In the genomic region with DNA sequence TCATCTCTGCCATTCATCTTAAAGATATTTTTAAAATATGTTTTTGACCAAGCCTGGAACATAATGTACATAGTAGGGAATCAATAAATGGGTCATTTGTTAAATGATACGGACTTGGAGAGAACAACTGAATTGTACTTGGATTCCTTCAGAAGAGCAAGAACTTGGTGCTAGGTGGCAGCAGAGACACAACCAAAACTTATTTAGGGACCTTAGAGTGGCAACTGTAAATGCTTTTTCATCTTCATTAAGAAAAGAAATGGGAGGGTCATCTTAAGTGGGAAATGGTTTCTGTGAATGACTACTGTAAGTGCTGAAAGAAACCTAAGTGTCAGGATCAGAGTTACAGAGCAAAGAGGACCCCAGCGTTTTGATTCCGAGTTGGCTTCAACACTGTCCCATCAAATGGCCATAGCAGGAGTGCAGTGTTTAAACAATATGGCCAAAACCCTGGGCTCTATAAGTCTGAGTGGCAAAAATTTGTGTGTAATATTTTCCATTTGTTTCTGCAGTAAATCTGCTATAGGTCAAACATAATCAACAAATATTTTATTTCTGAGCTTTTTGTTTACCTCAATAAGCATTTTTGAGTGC, we compare ENCODE assay signal across 8 cellular contexts.
DNase-seq lines count a peak whose midpoint lies in the region; ATAC-seq, FAIRE-seq and TF ChIP-seq lines count a peak whose summit lies in the region.

No MANE protein-coding gene starts in this region.

- no peaks in the 10 kb centered on the region for H3K27me3 ChIP-seq in MG63

- H3K9me3 ChIP-seq in MG63 = no peaks in the 10 kb centered on the region

- H3K4me3 ChIP-seq in foreskin fibroblast (ENCODE audit: low read depth in 1 of 2, low read length in 2 of 2) (no peak overlapping the region), MG63 (no peak overlapping the region)

- CTCF ChIA-PET in activated CD4-positive, alpha-beta T cell treated with anti-CD3 and anti-CD28 coated beads, Interleukin-2, amount 10 ng/mL, durations not matched to agents 7 days and 5 days (lab: Charles Lee) = interaction anchor here (0.7 to 1.0 kb wide), 4 partner anchors 9 to 163 kb away, joined by 3 to 4 read pairs (median 3); no protein-coding TSS in a partner anchor

- peak; percentile 22 for DNase-seq in activated CD4-positive, alpha-beta T cell treated with anti-CD3 and anti-CD28 coated beads, Interleukin-2, amount 10 ng/mL, durations not matched to agents 7 days and 5 days
- no peak for DNase-seq in activated CD4-positive, alpha-beta T cell treated with anti-CD3 and anti-CD28 coated beads for 4 hours
- DNase-seq in RPMI7951 (ENCODE audit: low read depth) (peak; percentile 69), foreskin fibroblast (peak; percentile 56 to 79), progenitor cell of endocrine pancreas (ENCODE audit: low spot score, unreplicated experiment) (no peak), H54 (ENCODE audit: insufficient read length, low spot score) (no peak), MG63 (no peak)

- TF ChIP-seq POLR2A in H54 (IDR thresholded peaks at IDR 0.05; ENCODE audit: low read depth, low read length) = no peak

- H3K36me3 Mint-ChIP-seq in activated CD4-positive, alpha-beta T cell treated with anti-CD3 and anti-CD28 coated beads, Interleukin-2, amount 10 ng/mL, durations not matched to agents 7 days and 5 days (ENCODE audit: low read depth) = no peaks in the 10 kb centered on the region
- peaks cover 3% of the 10 kb centered on the region for H3K36me3 Mint-ChIP-seq in progenitor cell of endocrine pancreas (ENCODE audit: insufficient read depth)

- no peak for FAIRE-seq in H54 (lab: Jason Lieb, UNC)

- no peaks in the 10 kb centered on the region for H3K9me3 Mint-ChIP-seq in activated CD4-positive, alpha-beta T cell treated with anti-CD3 and anti-CD28 coated beads, Interleukin-2, amount 10 ng/mL, durations not matched to agents 7 days and 5 days
- no peaks in the 10 kb centered on the region for H3K9me3 Mint-ChIP-seq in progenitor cell of endocrine pancreas (ENCODE audit: low read depth)

- H3K27ac Mint-ChIP-seq in activated CD4-positive, alpha-beta T cell treated with anti-CD3 and anti-CD28 coated beads, Interleukin-2, amount 10 ng/mL, durations not matched to agents 7 days and 5 days = no peak overlapping the region
- H3K27ac Mint-ChIP-seq in progenitor cell of endocrine pancreas = no peak overlapping the region

- peaks cover 14% of the 10 kb centered on the region for H3K4me1 Mint-ChIP-seq in activated CD4-positive, alpha-beta T cell treated with anti-CD3 and anti-CD28 coated beads, Interleukin-2, amount 10 ng/mL, durations not matched to agents 7 days and 5 days
- peaks cover 26% of the 10 kb centered on the region for H3K4me1 Mint-ChIP-seq in progenitor cell of endocrine pancreas (ENCODE audit: low read depth)

- TF ChIP-seq CTCF in foreskin fibroblast (IDR thresholded peaks at IDR 0.05; ENCODE audit: low read depth, low read length) (peak; percentile 64), progenitor cell of endocrine pancreas (IDR thresholded peaks at IDR 0.05; ENCODE audit: unreplicated experiment) (peak; percentile 44)

- no peak overlapping the region for H3K4me3 Mint-ChIP-seq in activated CD4-positive, alpha-beta T cell treated with anti-CD3 and anti-CD28 coated beads, Interleukin-2, amount 10 ng/mL, durations not matched to agents 7 days and 5 days
- no peak overlapping the region for H3K4me3 Mint-ChIP-seq in progenitor cell of endocrine pancreas (ENCODE audit: low read depth)

- peaks cover 3% of the 10 kb centered on the region for H3K27me3 Mint-ChIP-seq in activated CD4-positive, alpha-beta T cell treated with anti-CD3 and anti-CD28 coated beads, Interleukin-2, amount 10 ng/mL, durations not matched to agents 7 days and 5 days
- peaks cover 55% of the 10 kb centered on the region for H3K27me3 Mint-ChIP-seq in progenitor cell of endocrine pancreas

- POLR2A ChIA-PET in activated CD4-positive, alpha-beta T cell treated with anti-CD3 and anti-CD28 coated beads, Interleukin-2, amount 10 ng/mL, durations not matched to agents 7 days and 5 days (lab: Charles Lee) = no interaction called here

- no peaks in the 10 kb centered on the region; the same call in 1 of the 2 replicates for H3K36me3 ChIP-seq in MG63

- ATAC-seq in GM21825 (IDR thresholded peaks at IDR 0.05; ENCODE audit: unreplicated experiment) = no peak

Comparison
In these comparisons a context has a peak if more than half of its experiments do, and no peak if none do; other contexts are left out.
1. DNase-seq: peak in activated CD4-positive, alpha-beta T cell treated with anti-CD3 and anti-CD28 coated beads, Interleukin-2, amount 10 ng/mL, durations not matched to agents 7 days and 5 days (single experiment), RPMI7951 (single experiment) and foreskin fibroblast (2 of 2); none in activated CD4-positive, alpha-beta T cell treated with anti-CD3 and anti-CD28 coated beads for 4 hours (0 of 2), progenitor cell of endocrine pancreas (single experiment), H54 (single experiment) and MG63 (single experiment).